Comparison of ENCODE assay signal across 8 cellular contexts in the genomic region with DNA sequence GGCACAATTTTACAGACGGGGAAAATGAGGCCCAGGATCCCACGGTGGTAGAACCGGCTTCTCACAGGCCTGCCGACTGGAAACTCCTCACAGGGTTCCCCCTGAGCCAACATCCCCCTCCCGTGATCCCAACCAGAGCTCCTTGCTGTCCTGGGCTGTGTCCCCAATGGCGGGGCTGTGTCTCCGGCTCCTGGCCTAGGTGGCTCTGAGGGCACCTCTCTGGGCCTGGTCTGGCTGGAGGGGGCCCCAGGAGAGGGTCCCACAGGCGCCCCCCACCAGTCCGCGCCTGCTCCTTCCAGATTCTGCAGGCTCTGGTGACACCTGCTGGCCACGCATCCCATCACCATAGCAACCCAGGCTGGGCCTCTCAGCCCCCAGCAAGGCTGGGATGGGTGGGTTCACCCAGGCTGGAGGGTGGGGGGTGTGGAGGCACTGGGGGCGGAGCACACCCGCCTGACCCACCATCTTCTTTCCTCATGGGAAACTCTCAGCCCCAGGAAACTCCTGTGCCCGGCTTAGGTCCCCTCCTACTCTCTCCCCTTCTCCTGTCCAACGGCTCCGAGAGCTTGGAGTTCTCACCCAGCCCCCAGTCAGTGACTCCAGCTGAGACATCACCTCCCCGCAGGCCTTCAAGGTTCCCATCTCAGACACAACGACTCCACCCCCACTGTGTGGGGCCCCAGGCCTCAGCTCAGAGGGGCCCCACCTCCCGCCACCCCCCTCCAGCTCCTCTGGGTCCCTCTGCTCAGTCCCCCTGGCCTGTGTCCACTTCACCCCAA. TPM values are rescaled to one million over a fixed set of nuclear protein-coding genes. Genes with fewer than 3 reads are reported as not detected.
DNase-seq lines count a peak whose midpoint lies in the region; ATAC-seq and TF ChIP-seq lines count a peak whose summit lies in the region.

No MANE protein-coding gene starts in this region.

- H3K27me3 Mint-ChIP-seq in CD4-positive, alpha-beta T cell, result peaks cover 4% of the 10 kb centered on the region

- peak in 7 of 10 experiments; percentile 20 to 60 (median 38) for DNase-seq in CD4-positive, alpha-beta T cell
- DNase-seq in HPDE6-E6E7 (ENCODE audit: extremely low spot score) (peak; percentile 42), dermis blood vessel endothelial cell (peak; percentile 67), lung microvascular endothelial cell (ENCODE audit: low read depth in 2 of 2) (peak; percentile 47 to 65), tibial nerve (ENCODE audit: low spot score in 2 of 2) (peak in 1 of 2 donors; percentile 55), kidney glomerular epithelial cell (lab: John Stamatoyannopoulos, UW) (no peak)
- peak; percentile 33 for DNase-seq in activated CD4-positive, alpha-beta T cell treated with anti-CD3 and anti-CD28 coated beads for 1 hour

- intact Hi-C loops in CD4-positive, alpha-beta T cell (cut with DNase I, micrococcal nuclease), result loop anchor here (1.0 to 2.0 kb wide), 4 partner anchors 54 to 210 kb away; no protein-coding TSS in a partner anchor

- CTCF ChIA-PET in CD4-positive, alpha-beta T cell (lab: Charles Lee), result interaction anchor here (0.7 to 2.5 kb wide), 5 partner anchors 54 to 211 kb away, joined by 3 to 13 read pairs (median 5); no protein-coding TSS in a partner anchor

- no peaks in the 10 kb centered on the region for H3K9me3 Mint-ChIP-seq in CD4-positive, alpha-beta T cell

- TF ChIP-seq CTCF in CD4-positive, alpha-beta T cell (IDR thresholded peaks at IDR 0.05), result peak; percentile 71
- peak; percentile 53 to 90 (median 57) for TF ChIP-seq CTCF in tibial nerve (IDR thresholded peaks at IDR 0.05)

- no peak overlapping the region for H3K27ac Mint-ChIP-seq in CD4-positive, alpha-beta T cell

- TF ChIP-seq POLR2A in tibial nerve (IDR thresholded peaks at IDR 0.05), result no peak

- no peak overlapping the region for H3K4me3 ChIP-seq in tibial nerve

- no peaks in the 10 kb centered on the region for H3K27me3 ChIP-seq in CD4-positive, alpha-beta T cell (ENCODE audit: control insufficient read depth, insufficient read depth, low read length)
- H3K27me3 ChIP-seq in tibial nerve, result no peaks in the 10 kb centered on the region

- no peak overlapping the region for H3K4me3 Mint-ChIP-seq in CD4-positive, alpha-beta T cell

- no peaks in the 10 kb centered on the region for H3K9me3 ChIP-seq in CD4-positive, alpha-beta T cell (ENCODE audit: control insufficient read depth, low read length)
- H3K9me3 ChIP-seq in tibial nerve, result no peaks in the 10 kb centered on the region

- TF ChIP-seq EP300 in tibial nerve (IDR thresholded peaks at IDR 0.05), result no peak

- POLR2A ChIA-PET in CD4-positive, alpha-beta T cell (lab: Charles Lee), result interaction anchor here (1.6 kb wide), 1 partner anchor 54 kb away, joined by 5 read pairs; no protein-coding TSS in a partner anchor

- peaks cover 0 to 50% (median 4%) of the 10 kb centered on the region in 4 donors for H3K4me1 ChIP-seq in tibial nerve

- H3K36me3 ChIP-seq in tibial nerve, result no peaks in the 10 kb centered on the region

- no peak overlapping the region for H3K27ac ChIP-seq in CD4-positive, alpha-beta T cell (ENCODE audit: low read depth, low read length)
- peak overlapping the region; percentile 10 to 72 (median 39) for H3K27ac ChIP-seq in tibial nerve

- WGBS in tibial nerve, 2 donors, result 34% methylated on average over 11 to 19 of the region's 19 CpGs

- H3K36me3 Mint-ChIP-seq in CD4-positive, alpha-beta T cell (ENCODE audit: low read depth), result no peaks in the 10 kb centered on the region

- ATAC-seq in CD4-positive, alpha-beta T cell (ENCODE audit: poor library complexity), result peak; percentile 68
- ATAC-seq in HG03342 (IDR thresholded peaks at IDR 0.05; ENCODE audit: unreplicated experiment), result no peak

- no peaks in the 10 kb centered on the region for H3K4me1 Mint-ChIP-seq in CD4-positive, alpha-beta T cell (ENCODE audit: low read depth)

RNA-seq across cellular contexts. Expression of a gene that starts 27.1 kb away (rescaled TPM):
- 10 to 100 TPM; 69.9 TPM for total RNA-seq in CD4-positive, alpha-beta T cell
- total RNA-seq in dermis blood vessel endothelial cell (42.5 and 89.4 TPM in 2 replicates), lung microvascular endothelial cell (19.8 and 21.6 TPM in 2 replicates), tibial nerve (100 to 1,000 TPM in 3 of 4 donors, 10 to 100 TPM in 1; 76.9 to 241 (median 147) TPM)
